Comparison of ENCODE assay signal across 14 cellular contexts in the genomic region with DNA sequence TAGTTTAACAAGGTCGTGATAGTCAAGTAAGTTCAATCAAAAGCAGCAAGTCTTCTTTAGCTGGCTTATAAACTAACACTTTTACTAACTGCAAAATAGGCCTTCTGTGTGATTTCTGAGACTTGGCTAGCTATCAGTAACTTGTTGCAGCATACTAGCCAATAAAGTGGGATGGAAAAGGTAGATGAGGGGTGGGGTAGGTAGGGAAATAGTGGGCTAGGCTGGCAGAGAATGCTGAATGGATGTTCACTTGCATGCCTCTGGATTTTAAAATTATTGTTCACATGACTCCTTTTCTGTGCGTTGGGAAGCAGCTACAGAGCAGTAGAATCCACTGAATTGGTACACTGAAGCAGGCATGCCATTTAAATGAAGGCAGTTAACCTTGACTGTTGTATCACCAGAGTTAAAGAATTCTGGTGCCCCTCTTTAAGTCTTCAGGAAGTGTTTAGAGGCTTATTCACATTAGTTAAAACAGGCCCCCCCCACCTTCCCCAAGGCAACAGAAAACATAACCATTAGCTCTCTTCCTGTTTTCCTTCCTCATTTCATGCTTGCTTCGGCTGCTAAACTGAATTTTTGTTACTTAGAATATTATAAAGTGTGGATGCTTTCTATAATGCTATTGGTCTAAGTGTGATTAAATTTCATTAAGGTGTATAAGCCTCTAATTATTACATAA. TPM values are rescaled to one million over a fixed set of nuclear protein-coding genes. Genes with fewer than 3 reads are reported as not detected.
DNase-seq lines count a peak whose midpoint lies in the region; ATAC-seq and TF ChIP-seq lines count a peak whose summit lies in the region.
"Had no signal": no experiment of that assay in that cellular context is flagged by ENCODE, and none has a peak within 500 bp of the region (broad histone marks: within the 10 kb centered on the region; RNA-seq: fewer than 3 reads in every experiment).

No MANE protein-coding gene starts in this region.

- H3K27me3 Mint-ChIP-seq in activated CD8-positive, alpha-beta memory T cell treated with anti-CD3 and anti-CD28 coated beads, Interleukin-2, amount 10 ng/mL, durations not matched to agents 7 days and 5 days: no peaks in the 10 kb centered on the region
- no peaks in the 10 kb centered on the region for H3K27me3 Mint-ChIP-seq in progenitor cell of endocrine pancreas

- peaks cover 23% of the 10 kb centered on the region for H3K4me1 Mint-ChIP-seq in activated CD8-positive, alpha-beta memory T cell treated with anti-CD3 and anti-CD28 coated beads, Interleukin-2, amount 10 ng/mL, durations not matched to agents 7 days and 5 days
- peaks cover 6% of the 10 kb centered on the region for H3K4me1 Mint-ChIP-seq in progenitor cell of endocrine pancreas (ENCODE audit: low read depth)

- peak overlapping the region in 1 of 2 donors; percentile 53 for H3K27ac ChIP-seq in coronary artery
- H3K27ac ChIP-seq: PC-9 had no signal

- peak overlapping the region; percentile 67 for H3K27ac Mint-ChIP-seq in activated CD8-positive, alpha-beta memory T cell treated with anti-CD3 and anti-CD28 coated beads, Interleukin-2, amount 10 ng/mL, durations not matched to agents 7 days and 5 days
- H3K27ac Mint-ChIP-seq in progenitor cell of endocrine pancreas: peak overlapping the region; percentile 15

- no peaks in the 10 kb centered on the region for H3K9me3 Mint-ChIP-seq in activated CD8-positive, alpha-beta memory T cell treated with anti-CD3 and anti-CD28 coated beads, Interleukin-2, amount 10 ng/mL, durations not matched to agents 7 days and 5 days (ENCODE audit: low read depth)
- no peaks in the 10 kb centered on the region for H3K9me3 Mint-ChIP-seq in progenitor cell of endocrine pancreas (ENCODE audit: low read depth)

- no peak overlapping the region for H3K4me3 Mint-ChIP-seq in activated CD8-positive, alpha-beta memory T cell treated with anti-CD3 and anti-CD28 coated beads, Interleukin-2, amount 10 ng/mL, durations not matched to agents 7 days and 5 days
- H3K4me3 Mint-ChIP-seq in progenitor cell of endocrine pancreas (ENCODE audit: low read depth): no peak overlapping the region

- no peak for TF ChIP-seq CTCF in coronary artery (IDR thresholded peaks at IDR 0.05)
- no peak for TF ChIP-seq CTCF in progenitor cell of endocrine pancreas (IDR thresholded peaks at IDR 0.05; ENCODE audit: unreplicated experiment)

- no peak for DNase-seq in activated CD8-positive, alpha-beta memory T cell treated with anti-CD3 and anti-CD28 coated beads, Interleukin-2, amount 10 ng/mL, durations not matched to agents 7 days and 5 days
- DNase-seq in activated CD8-positive, alpha-beta memory T cell treated with anti-CD3 and anti-CD28 coated beads, Interleukin-2, amount 50 U/mL, for 48 hours: no peak
- peak; percentile 59 for DNase-seq in MV-4-11 (lab: John Stamatoyannopoulos, UW)
- no peak for DNase-seq in coronary artery (ENCODE audit: low spot score)
- DNase-seq in progenitor cell of endocrine pancreas (ENCODE audit: low spot score, unreplicated experiment): no peak
- no peak for DNase-seq in NCI-H1436 treated with DMSO at 0.1 percent for 48 hours (lab: John Stamatoyannopoulos, UW)
- no peak for DNase-seq in activated CD4-positive, CD25-positive, alpha-beta regulatory T cell (lab: John Stamatoyannopoulos, UW)
- DNase-seq: ACHN, activated T-cell treated with anti-CD3 and anti-CD28 coated beads for 4 hours, DND-41, NCI-H2081 treated with DMSO at 0.1 percent for 48 hours, PC-9 had no signal

- peak overlapping the region; percentile 1 for H3K4me3 ChIP-seq in coronary artery
- H3K4me3 ChIP-seq: PC-9 had no signal

- H3K36me3 Mint-ChIP-seq in activated CD8-positive, alpha-beta memory T cell treated with anti-CD3 and anti-CD28 coated beads, Interleukin-2, amount 10 ng/mL, durations not matched to agents 7 days and 5 days: peaks cover 55% of the 10 kb centered on the region
- peaks cover 27% of the 10 kb centered on the region for H3K36me3 Mint-ChIP-seq in progenitor cell of endocrine pancreas (ENCODE audit: insufficient read depth)

- CTCF ChIA-PET in activated CD8-positive, alpha-beta memory T cell treated with anti-CD3 and anti-CD28 coated beads, Interleukin-2, amount 10 ng/mL, durations not matched to agents 7 days and 5 days (lab: Charles Lee): no interaction called here

- ATAC-seq in activated CD8-positive, alpha-beta memory T cell treated with anti-CD3 and anti-CD28 coated beads, Interleukin-2, amount 10 ng/mL, durations not matched to agents 7 days and 5 days: no peak
- ATAC-seq in HG03039 (IDR thresholded peaks at IDR 0.05; ENCODE audit: unreplicated experiment): no peak
- ATAC-seq: HCT116 had no signal

RNA-seq across cellular contexts. Expression of a gene that starts 15.2 kb away (rescaled TPM):
- total RNA-seq in activated CD8-positive, alpha-beta memory T cell treated with anti-CD3 and anti-CD28 coated beads, Interleukin-2, amount 10 ng/mL, durations not matched to agents 7 days and 5 days: 1 to 10 TPM; 2.5 to 3.9 TPM
- total RNA-seq in progenitor cell of endocrine pancreas: 5.8 and 6.1 TPM in 2 replicates

RNA-seq across cellular contexts. Expression of a gene that starts 24.8 kb away (rescaled TPM):
- 100 to 1,000 TPM; 233 to 256 TPM for total RNA-seq in activated CD8-positive, alpha-beta memory T cell treated with anti-CD3 and anti-CD28 coated beads, Interleukin-2, amount 10 ng/mL, durations not matched to agents 7 days and 5 days
- 250 and 258 TPM in 2 replicates for total RNA-seq in progenitor cell of endocrine pancreas

RNA-seq across cellular contexts. Expression of a gene that starts 58.0 kb away (rescaled TPM):
- total RNA-seq in activated CD8-positive, alpha-beta memory T cell treated with anti-CD3 and anti-CD28 coated beads, Interleukin-2, amount 10 ng/mL, durations not matched to agents 7 days and 5 days: 100 to 1,000 TPM; 137 to 150 TPM
- total RNA-seq in progenitor cell of endocrine pancreas: 213 and 214 TPM in 2 replicates
